Comparison of ENCODE assay signal across 1 cellular context in the genomic region with DNA sequence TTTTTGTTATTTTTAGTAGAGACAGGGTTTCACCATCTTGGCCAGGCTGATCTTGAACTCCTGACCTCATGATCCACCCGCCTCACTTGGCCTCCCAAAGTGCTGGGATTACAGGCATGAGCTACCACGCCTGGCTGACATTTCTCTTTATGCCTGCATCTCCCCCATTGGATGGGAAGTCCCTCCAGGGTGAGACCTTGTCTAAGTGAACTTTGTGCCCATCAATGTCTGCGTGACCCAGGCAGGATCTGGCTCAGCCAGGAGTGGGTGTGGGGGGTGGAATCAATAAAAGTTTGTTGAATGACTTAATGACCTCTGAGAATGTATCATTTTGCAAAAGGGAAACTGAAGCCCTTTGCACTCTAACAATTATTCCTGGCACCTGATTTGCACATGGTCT.
TF ChIP-seq lines count a peak whose summit lies in the region.

No MANE protein-coding gene starts in this region.

TF ChIP-seq in HepG2, 621 proteins besides CTCF, POLR2A, EP300 and RAD21 (continues in another document):
- TF ChIP-seq HNRNPLL (IDR thresholded peaks at IDR 0.05; ENCODE audit: low read depth, low read length, poor library complexity, severe bottlenecking) (no peak), ETV5 (CRISPR knock-in tag; IDR thresholded peaks at IDR 0.05; ENCODE audit: borderline replicate concordance) (peak; percentile 51; the same call in 1 of the 2 replicates), RCOR2 (CRISPR knock-in tag; IDR thresholded peaks at IDR 0.05) (peak; percentile 89), SALL2 (CRISPR knock-in tag; IDR thresholded peaks at IDR 0.05) (no peak), ZSCAN12 (CRISPR knock-in tag; IDR thresholded peaks at IDR 0.05) (no peak), SIN3A (IDR thresholded peaks at IDR 0.05; ENCODE audit: borderline replicate concordance, low read depth, low read length) (no peak), KMT2B (CRISPR knock-in tag; IDR thresholded peaks at IDR 0.05) (no peak), ZNF841 (CRISPR knock-in tag; IDR thresholded peaks at IDR 0.05; ENCODE audit: borderline replicate concordance) (no peak), SAP130 (CRISPR knock-in tag; IDR thresholded peaks at IDR 0.05; ENCODE audit: low read depth) (peak; percentile 41; the same call in 1 of the 2 replicates), RBAK (CRISPR knock-in tag; IDR thresholded peaks at IDR 0.05) (no peak), ZNF251 (CRISPR knock-in tag; IDR thresholded peaks at IDR 0.05) (no peak), MBD4 (IDR thresholded peaks at IDR 0.05; ENCODE audit: borderline replicate concordance, low read length) (no peak), HNF4A (CRISPR knock-in tag; IDR thresholded peaks at IDR 0.05) (peak; percentile 85), PHB2 (IDR thresholded peaks at IDR 0.05; ENCODE audit: partially characterized antibody) (no peak), NR2C2 (CRISPR knock-in tag; IDR thresholded peaks at IDR 0.05; ENCODE audit: borderline replicate concordance) (peak; percentile 59; the same call in 1 of the 2 replicates), RXRA (CRISPR knock-in tag; IDR thresholded peaks at IDR 0.05) (peak; percentile 60; the same call in 1 of the 2 replicates), ZNF607 (CRISPR knock-in tag; IDR thresholded peaks at IDR 0.05; ENCODE audit: borderline replicate concordance) (no peak), ZNF614 (CRISPR knock-in tag; IDR thresholded peaks at IDR 0.05; ENCODE audit: borderline replicate concordance) (no peak), ZNF44 (CRISPR knock-in tag; IDR thresholded peaks at IDR 0.05) (no peak), HIVEP1 (CRISPR knock-in tag; IDR thresholded peaks at IDR 0.05) (no peak), KDM5B (CRISPR knock-in tag; IDR thresholded peaks at IDR 0.05; ENCODE audit: borderline replicate concordance) (0 out of 2 replicates have a peak, but pooled peaks have one; percentile 20), ZNF546 (CRISPR knock-in tag; conservative IDR thresholded peaks at IDR 0.05) (no peak), ZKSCAN8 (CRISPR knock-in tag; IDR thresholded peaks at IDR 0.05; ENCODE audit: borderline replicate concordance) (no peak), MTF2 (CRISPR knock-in tag; IDR thresholded peaks at IDR 0.05; ENCODE audit: borderline replicate concordance) (no peak), AKAP8 (CRISPR knock-in tag; IDR thresholded peaks at IDR 0.05) (no peak), ZNF121 (CRISPR knock-in tag; IDR thresholded peaks at IDR 0.05) (peak; percentile 22; the same call in 1 of the 2 replicates), EED (CRISPR knock-in tag; IDR thresholded peaks at IDR 0.05) (no peak), RARA (CRISPR knock-in tag; IDR thresholded peaks at IDR 0.05) (peak; percentile 82)
- TF ChIP-seq, protein P1, sequence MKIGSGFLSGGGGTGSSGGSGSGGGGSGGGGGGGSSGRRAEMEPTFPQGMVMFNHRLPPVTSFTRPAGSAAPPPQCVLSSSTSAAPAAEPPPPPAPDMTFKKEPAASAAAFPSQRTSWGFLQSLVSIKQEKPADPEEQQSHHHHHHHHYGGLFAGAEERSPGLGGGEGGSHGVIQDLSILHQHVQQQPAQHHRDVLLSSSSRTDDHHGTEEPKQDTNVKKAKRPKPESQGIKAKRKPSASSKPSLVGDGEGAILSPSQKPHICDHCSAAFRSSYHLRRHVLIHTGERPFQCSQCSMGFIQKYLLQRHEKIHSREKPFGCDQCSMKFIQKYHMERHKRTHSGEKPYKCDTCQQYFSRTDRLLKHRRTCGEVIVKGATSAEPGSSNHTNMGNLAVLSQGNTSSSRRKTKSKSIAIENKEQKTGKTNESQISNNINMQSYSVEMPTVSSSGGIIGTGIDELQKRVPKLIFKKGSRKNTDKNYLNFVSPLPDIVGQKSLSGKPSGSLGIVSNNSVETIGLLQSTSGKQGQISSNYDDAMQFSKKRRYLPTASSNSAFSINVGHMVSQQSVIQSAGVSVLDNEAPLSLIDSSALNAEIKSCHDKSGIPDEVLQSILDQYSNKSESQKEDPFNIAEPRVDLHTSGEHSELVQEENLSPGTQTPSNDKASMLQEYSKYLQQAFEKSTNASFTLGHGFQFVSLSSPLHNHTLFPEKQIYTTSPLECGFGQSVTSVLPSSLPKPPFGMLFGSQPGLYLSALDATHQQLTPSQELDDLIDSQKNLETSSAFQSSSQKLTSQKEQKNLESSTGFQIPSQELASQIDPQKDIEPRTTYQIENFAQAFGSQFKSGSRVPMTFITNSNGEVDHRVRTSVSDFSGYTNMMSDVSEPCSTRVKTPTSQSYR (CRISPR knock-in tag; IDR thresholded peaks at IDR 0.05; ENCODE audit: borderline replicate concordance): peak; percentile 66; the same call in 1 of the 2 replicates
- TF ChIP-seq, protein P2, sequence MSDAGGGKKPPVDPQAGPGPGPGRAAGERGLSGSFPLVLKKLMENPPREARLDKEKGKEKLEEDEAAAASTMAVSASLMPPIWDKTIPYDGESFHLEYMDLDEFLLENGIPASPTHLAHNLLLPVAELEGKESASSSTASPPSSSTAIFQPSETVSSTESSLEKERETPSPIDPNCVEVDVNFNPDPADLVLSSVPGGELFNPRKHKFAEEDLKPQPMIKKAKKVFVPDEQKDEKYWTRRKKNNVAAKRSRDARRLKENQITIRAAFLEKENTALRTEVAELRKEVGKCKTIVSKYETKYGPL (CRISPR knock-in tag; IDR thresholded peaks at IDR 0.05): no peak
- TF ChIP-seq, protein P3, sequence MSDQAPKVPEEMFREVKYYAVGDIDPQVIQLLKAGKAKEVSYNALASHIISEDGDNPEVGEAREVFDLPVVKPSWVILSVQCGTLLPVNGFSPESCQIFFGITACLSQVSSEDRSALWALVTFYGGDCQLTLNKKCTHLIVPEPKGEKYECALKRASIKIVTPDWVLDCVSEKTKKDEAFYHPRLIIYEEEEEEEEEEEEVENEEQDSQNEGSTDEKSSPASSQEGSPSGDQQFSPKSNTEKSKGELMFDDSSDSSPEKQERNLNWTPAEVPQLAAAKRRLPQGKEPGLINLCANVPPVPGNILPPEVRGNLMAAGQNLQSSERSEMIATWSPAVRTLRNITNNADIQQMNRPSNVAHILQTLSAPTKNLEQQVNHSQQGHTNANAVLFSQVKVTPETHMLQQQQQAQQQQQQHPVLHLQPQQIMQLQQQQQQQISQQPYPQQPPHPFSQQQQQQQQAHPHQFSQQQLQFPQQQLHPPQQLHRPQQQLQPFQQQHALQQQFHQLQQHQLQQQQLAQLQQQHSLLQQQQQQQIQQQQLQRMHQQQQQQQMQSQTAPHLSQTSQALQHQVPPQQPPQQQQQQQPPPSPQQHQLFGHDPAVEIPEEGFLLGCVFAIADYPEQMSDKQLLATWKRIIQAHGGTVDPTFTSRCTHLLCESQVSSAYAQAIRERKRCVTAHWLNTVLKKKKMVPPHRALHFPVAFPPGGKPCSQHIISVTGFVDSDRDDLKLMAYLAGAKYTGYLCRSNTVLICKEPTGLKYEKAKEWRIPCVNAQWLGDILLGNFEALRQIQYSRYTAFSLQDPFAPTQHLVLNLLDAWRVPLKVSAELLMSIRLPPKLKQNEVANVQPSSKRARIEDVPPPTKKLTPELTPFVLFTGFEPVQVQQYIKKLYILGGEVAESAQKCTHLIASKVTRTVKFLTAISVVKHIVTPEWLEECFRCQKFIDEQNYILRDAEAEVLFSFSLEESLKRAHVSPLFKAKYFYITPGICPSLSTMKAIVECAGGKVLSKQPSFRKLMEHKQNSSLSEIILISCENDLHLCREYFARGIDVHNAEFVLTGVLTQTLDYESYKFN (CRISPR knock-in tag; conservative IDR thresholded peaks at IDR 0.05): peak; percentile 77
- TF ChIP-seq, protein P4, sequence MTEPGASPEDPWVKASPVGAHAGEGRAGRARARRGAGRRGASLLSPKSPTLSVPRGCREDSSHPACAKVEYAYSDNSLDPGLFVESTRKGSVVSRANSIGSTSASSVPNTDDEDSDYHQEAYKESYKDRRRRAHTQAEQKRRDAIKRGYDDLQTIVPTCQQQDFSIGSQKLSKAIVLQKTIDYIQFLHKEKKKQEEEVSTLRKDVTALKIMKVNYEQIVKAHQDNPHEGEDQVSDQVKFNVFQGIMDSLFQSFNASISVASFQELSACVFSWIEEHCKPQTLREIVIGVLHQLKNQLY (CRISPR knock-in tag; IDR thresholded peaks at IDR 0.05): peak; percentile 85
- TF ChIP-seq, protein P5, sequence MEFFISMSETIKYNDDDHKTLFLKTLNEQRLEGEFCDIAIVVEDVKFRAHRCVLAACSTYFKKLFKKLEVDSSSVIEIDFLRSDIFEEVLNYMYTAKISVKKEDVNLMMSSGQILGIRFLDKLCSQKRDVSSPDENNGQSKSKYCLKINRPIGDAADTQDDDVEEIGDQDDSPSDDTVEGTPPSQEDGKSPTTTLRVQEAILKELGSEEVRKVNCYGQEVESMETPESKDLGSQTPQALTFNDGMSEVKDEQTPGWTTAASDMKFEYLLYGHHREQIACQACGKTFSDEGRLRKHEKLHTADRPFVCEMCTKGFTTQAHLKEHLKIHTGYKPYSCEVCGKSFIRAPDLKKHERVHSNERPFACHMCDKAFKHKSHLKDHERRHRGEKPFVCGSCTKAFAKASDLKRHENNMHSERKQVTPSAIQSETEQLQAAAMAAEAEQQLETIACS (CRISPR knock-in tag; IDR thresholded peaks at IDR 0.05): no peak
- TF ChIP-seq, protein P6, sequence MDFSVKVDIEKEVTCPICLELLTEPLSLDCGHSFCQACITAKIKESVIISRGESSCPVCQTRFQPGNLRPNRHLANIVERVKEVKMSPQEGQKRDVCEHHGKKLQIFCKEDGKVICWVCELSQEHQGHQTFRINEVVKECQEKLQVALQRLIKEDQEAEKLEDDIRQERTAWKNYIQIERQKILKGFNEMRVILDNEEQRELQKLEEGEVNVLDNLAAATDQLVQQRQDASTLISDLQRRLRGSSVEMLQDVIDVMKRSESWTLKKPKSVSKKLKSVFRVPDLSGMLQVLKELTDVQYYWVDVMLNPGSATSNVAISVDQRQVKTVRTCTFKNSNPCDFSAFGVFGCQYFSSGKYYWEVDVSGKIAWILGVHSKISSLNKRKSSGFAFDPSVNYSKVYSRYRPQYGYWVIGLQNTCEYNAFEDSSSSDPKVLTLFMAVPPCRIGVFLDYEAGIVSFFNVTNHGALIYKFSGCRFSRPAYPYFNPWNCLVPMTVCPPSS (IDR thresholded peaks at IDR 0.05): no peak
- TF ChIP-seq, protein P7, sequence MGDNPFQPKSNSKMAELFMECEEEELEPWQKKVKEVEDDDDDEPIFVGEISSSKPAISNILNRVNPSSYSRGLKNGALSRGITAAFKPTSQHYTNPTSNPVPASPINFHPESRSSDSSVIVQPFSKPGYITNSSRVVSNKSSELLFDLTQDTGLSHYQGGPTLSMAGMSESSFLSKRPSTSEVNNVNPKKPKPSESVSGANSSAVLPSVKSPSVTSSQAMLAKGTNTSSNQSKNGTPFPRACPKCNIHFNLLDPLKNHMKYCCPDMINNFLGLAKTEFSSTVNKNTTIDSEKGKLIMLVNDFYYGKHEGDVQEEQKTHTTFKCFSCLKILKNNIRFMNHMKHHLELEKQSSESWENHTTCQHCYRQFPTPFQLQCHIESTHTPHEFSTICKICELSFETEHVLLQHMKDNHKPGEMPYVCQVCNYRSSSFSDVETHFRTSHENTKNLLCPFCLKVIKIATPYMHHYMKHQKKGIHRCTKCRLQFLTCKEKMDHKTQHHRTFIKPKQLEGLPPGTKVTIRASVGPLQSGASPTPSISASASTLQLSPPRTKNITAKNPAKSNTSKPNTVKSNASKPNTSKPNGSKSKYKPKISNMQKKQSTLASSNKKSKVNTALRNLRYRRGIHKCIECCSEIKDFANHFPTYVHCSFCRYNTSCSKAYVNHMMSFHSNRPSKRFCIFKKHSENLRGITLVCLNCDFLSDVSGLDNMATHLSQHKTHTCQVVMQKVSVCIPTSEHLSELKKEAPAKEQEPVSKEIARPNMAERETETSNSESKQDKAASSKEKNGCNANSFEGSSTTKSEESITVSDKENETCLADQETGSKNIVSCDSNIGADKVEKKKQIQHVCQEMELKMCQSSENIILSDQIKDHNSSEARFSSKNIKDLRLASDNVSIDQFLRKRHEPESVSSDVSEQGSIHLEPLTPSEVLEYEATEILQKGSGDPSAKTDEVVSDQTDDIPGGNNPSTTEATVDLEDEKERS (CRISPR knock-in tag; IDR thresholded peaks at IDR 0.05): peak; percentile 46; the same call in 1 of the 2 replicates
- TF ChIP-seq, protein P8, sequence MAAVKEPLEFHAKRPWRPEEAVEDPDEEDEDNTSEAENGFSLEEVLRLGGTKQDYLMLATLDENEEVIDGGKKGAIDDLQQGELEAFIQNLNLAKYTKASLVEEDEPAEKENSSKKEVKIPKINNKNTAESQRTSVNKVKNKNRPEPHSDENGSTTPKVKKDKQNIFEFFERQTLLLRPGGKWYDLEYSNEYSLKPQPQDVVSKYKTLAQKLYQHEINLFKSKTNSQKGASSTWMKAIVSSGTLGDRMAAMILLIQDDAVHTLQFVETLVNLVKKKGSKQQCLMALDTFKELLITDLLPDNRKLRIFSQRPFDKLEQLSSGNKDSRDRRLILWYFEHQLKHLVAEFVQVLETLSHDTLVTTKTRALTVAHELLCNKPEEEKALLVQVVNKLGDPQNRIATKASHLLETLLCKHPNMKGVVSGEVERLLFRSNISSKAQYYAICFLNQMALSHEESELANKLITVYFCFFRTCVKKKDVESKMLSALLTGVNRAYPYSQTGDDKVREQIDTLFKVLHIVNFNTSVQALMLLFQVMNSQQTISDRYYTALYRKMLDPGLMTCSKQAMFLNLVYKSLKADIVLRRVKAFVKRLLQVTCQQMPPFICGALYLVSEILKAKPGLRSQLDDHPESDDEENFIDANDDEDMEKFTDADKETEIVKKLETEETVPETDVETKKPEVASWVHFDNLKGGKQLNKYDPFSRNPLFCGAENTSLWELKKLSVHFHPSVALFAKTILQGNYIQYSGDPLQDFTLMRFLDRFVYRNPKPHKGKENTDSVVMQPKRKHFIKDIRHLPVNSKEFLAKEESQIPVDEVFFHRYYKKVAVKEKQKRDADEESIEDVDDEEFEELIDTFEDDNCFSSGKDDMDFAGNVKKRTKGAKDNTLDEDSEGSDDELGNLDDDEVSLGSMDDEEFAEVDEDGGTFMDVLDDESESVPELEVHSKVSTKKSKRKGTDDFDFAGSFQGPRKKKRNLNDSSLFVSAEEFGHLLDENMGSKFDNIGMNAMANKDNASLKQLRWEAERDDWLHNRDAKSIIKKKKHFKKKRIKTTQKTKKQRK (IDR thresholded peaks at IDR 0.05; ENCODE audit: low read length): no peak
- TF ChIP-seq, protein P9, sequence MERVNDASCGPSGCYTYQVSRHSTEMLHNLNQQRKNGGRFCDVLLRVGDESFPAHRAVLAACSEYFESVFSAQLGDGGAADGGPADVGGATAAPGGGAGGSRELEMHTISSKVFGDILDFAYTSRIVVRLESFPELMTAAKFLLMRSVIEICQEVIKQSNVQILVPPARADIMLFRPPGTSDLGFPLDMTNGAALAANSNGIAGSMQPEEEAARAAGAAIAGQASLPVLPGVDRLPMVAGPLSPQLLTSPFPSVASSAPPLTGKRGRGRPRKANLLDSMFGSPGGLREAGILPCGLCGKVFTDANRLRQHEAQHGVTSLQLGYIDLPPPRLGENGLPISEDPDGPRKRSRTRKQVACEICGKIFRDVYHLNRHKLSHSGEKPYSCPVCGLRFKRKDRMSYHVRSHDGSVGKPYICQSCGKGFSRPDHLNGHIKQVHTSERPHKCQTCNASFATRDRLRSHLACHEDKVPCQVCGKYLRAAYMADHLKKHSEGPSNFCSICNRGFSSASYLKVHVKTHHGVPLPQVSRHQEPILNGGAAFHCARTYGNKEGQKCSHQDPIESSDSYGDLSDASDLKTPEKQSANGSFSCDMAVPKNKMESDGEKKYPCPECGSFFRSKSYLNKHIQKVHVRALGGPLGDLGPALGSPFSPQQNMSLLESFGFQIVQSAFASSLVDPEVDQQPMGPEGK (CRISPR knock-in tag; IDR thresholded peaks at IDR 0.05): peak; percentile 31; the same call in 1 of the 2 replicates
